8 cellular contexts compared by ENCODE assay signal in genomic region chr14:73784065-73784987, GRCh38.
DNase-seq lines count a peak whose midpoint lies in the region; TF ChIP-seq lines count a peak whose summit lies in the region.

No MANE protein-coding gene starts in this region.

- H3K4me1 Mint-ChIP-seq in activated naive CD8-positive, alpha-beta T cell (ENCODE audit: low read depth) = peaks cover 73% of the 10 kb centered on the region

- peak overlapping the region; percentile 95 for H3K4me3 Mint-ChIP-seq in activated naive CD8-positive, alpha-beta T cell

- TF ChIP-seq CTCF in testis (IDR thresholded peaks at IDR 0.05) = no peak
- no peak for TF ChIP-seq CTCF in GM13977 (IDR thresholded peaks at IDR 0.05; ENCODE audit: extremely low read depth, insufficient read depth, missing control alignments)

- no peaks in the 10 kb centered on the region for H3K9me3 Mint-ChIP-seq in activated naive CD8-positive, alpha-beta T cell (ENCODE audit: low read depth)

- peak overlapping the region; percentile 96 for H3K27ac Mint-ChIP-seq in activated naive CD8-positive, alpha-beta T cell

- H3K27me3 Mint-ChIP-seq in activated naive CD8-positive, alpha-beta T cell = no peaks in the 10 kb centered on the region

- H3K36me3 ChIP-seq in testis (ENCODE audit: low read depth, missing control alignments) = no peaks in the 10 kb centered on the region

- H3K9me3 ChIP-seq in testis = no peaks in the 10 kb centered on the region

- DNase-seq in SIG-M5 treated with dmso at 0.1 percent for 504 hours (lab: John Stamatoyannopoulos, UW; ENCODE audit: unreplicated experiment) (peak; percentile 73), SIG-M5 (lab: John Stamatoyannopoulos, UW) (no peak), iris pigment epithelial cell (ENCODE audit: low read depth) (peak; percentile 84), testis (no peak), GM13977 (ENCODE audit: low spot score) (no peak), COLO829 (ENCODE audit: low spot score) (no peak), iPS-NIHi7 (ENCODE audit: extremely low spot score) (no peak)

- WGBS in testis, 2 donors = 57 to 60% methylated on average over 10 of the region's 10 CpGs

- peaks cover 49% of the 10 kb centered on the region for H3K4me1 ChIP-seq in testis

- H3K27ac ChIP-seq in testis = peak overlapping the region; percentile 2 to 99

- H3K36me3 Mint-ChIP-seq in activated naive CD8-positive, alpha-beta T cell = no peaks in the 10 kb centered on the region

- no peak overlapping the region for H3K4me3 ChIP-seq in testis

- H3K27me3 ChIP-seq in testis = no peaks in the 10 kb centered on the region

- in situ Hi-C loops in GM13977 (cut with MboI; ENCODE audit: low pct_unique_long_range_greater_than_20kb, low sequenced_read_pairs, unreplicated experiment) = no loop called here

- TF ChIP-seq POLR2A in testis (IDR thresholded peaks at IDR 0.05) = no peak

- intact Hi-C loops in testis (cut with DNase I; ENCODE audit: low total_unique reads) = no loop called here

Comparison
In these comparisons a context has a peak if more than half of its experiments do, and no peak if none do; other contexts are left out.
1. DNase-seq: peak in SIG-M5 treated with dmso at 0.1 percent for 504 hours (single experiment) and iris pigment epithelial cell (single experiment); none in SIG-M5 (single experiment), testis (single experiment), GM13977 (single experiment), COLO829 (single experiment) and iPS-NIHi7 (single experiment).